18 cellular contexts compared by ENCODE assay signal in the genomic region with DNA sequence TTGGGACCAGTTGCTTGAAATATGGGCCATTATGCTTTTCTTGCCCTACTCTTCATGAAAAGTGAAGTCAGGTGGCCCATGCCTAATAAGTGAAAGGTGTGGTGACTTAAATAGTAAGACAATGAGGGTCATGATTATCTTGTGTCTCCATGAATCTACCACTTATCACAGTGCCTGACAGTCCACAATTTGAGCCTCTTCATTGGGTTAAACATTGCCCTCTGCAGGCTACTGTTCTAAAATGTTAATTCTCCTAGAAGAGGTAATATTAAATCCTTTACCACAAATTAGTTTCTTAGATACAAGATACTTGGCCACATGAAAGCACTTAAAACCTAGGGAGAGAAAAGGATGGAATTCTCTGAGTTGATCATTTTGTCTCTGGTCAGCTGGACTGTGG. TPM values are rescaled to one million over a fixed set of nuclear protein-coding genes. Genes with fewer than 3 reads are reported as not detected.
"Had no signal": no experiment of that assay in that cellular context is flagged by ENCODE, and none has a peak within 500 bp of the region (broad histone marks: within the 10 kb centered on the region; RNA-seq: fewer than 3 reads in every experiment).

No MANE protein-coding gene starts in this region.

- H3K9me3 Mint-ChIP-seq: activated naive CD4-positive, alpha-beta T cell treated with anti-CD3 and anti-CD28 coated beads, Interleukin-2, amount 10 ng/mL, durations not matched to agents 7 days and 5 days; activated T-helper 2 cell treated with anti-CD3 and anti-CD28 coated beads, Interferon-gamma antibody, Interleukin-2, Interleukin-4, amounts not matched to agents 10 μg/mL and 5 μg/mL and 100 μg/mL, durations not matched to agents 14 hours and 24 hours and 36 hours; naive thymus-derived CD8-positive, alpha-beta T cell; stimulated activated naive B cell treated with anti-CD40 and anti-IgM and Interleukin-4, amounts not matched to agents 10 μg/mL and 1 μg/mL and 100 μg/mL, for 72 hours had no signal

- ATAC-seq: activated CD4-positive, CD25-positive, alpha-beta regulatory T cell treated with anti-CD3 and anti-CD28 coated beads, Interleukin-2, amount 50 U/mL, for 24 hours; heart left ventricle; mucosa of descending colon; naive thymus-derived CD8-positive, alpha-beta T cell; psoas muscle; sciatic nerve; stimulated activated naive B cell treated with anti-CD40 and anti-IgM and Interleukin-4, amounts not matched to agents 10 μg/mL and 1 μg/mL and 100 μg/mL, for 72 hours; upper lobe of right lung had no signal

- H3K27ac Mint-ChIP-seq: activated naive CD4-positive, alpha-beta T cell treated with anti-CD3 and anti-CD28 coated beads, Interleukin-2, amount 10 ng/mL, durations not matched to agents 7 days and 5 days; activated T-helper 2 cell treated with anti-CD3 and anti-CD28 coated beads, Interferon-gamma antibody, Interleukin-2, Interleukin-4, amounts not matched to agents 10 μg/mL and 5 μg/mL and 100 μg/mL, durations not matched to agents 14 hours and 24 hours and 36 hours; naive thymus-derived CD8-positive, alpha-beta T cell; stimulated activated naive B cell treated with anti-CD40 and anti-IgM and Interleukin-4, amounts not matched to agents 10 μg/mL and 1 μg/mL and 100 μg/mL, for 72 hours had no signal

- H3K9me3 ChIP-seq: adrenal gland, colonic mucosa, heart left ventricle, mucosa of descending colon, psoas muscle, upper lobe of right lung had no signal

- H3K4me3 ChIP-seq: adrenal gland, colonic mucosa, heart left ventricle, mucosa of descending colon, psoas muscle, upper lobe of right lung had no signal

- FAIRE-seq: frontal cortex, islet of Langerhans had no signal

- H3K4me1 ChIP-seq: psoas muscle had no signal

- H3K27ac ChIP-seq: adrenal gland, colonic mucosa, heart left ventricle, psoas muscle, upper lobe of right lung had no signal

- DNase-seq: activated naive CD4-positive, alpha-beta T cell treated with anti-CD3 and anti-CD28 coated beads, Interleukin-2, amount 10 ng/mL, durations not matched to agents 7 days and 5 days; adrenal gland; colonic mucosa; heart left ventricle; mammary epithelial cell; mucosa of descending colon; naive thymus-derived CD8-positive, alpha-beta T cell; occipital lobe; psoas muscle; stimulated activated CD4-positive, alpha-beta T cell treated with anti-CD3 and anti-CD28 coated beads, Interleukin-2, amount 100 ng/mL, for 24 hours; stimulated activated naive B cell treated with anti-CD40 and anti-IgM and Interleukin-4, amounts not matched to agents 10 μg/mL and 1 μg/mL and 100 μg/mL, for 72 hours; upper lobe of right lung had no signal

- H3K36me3 Mint-ChIP-seq: activated naive CD4-positive, alpha-beta T cell treated with anti-CD3 and anti-CD28 coated beads, Interleukin-2, amount 10 ng/mL, durations not matched to agents 7 days and 5 days; naive thymus-derived CD8-positive, alpha-beta T cell; stimulated activated naive B cell treated with anti-CD40 and anti-IgM and Interleukin-4, amounts not matched to agents 10 μg/mL and 1 μg/mL and 100 μg/mL, for 72 hours had no signal

- H3K4me3 Mint-ChIP-seq: activated naive CD4-positive, alpha-beta T cell treated with anti-CD3 and anti-CD28 coated beads, Interleukin-2, amount 10 ng/mL, durations not matched to agents 7 days and 5 days; stimulated activated naive B cell treated with anti-CD40 and anti-IgM and Interleukin-4, amounts not matched to agents 10 μg/mL and 1 μg/mL and 100 μg/mL, for 72 hours had no signal

- H3K36me3 ChIP-seq: adrenal gland, colonic mucosa, heart left ventricle, upper lobe of right lung had no signal

RNA-seq across cellular contexts. Expression of gene EGR4, which starts 4.0 kb away (rescaled TPM):
- total RNA-seq: cardiac septum; colonic mucosa; frontal cortex; heart left ventricle; mucosa of descending colon; naive thymus-derived CD8-positive, alpha-beta T cell; occipital lobe; psoas muscle; sciatic nerve; upper lobe of right lung had no signal
- polyA plus RNA-seq: heart left ventricle; naive thymus-derived CD8-positive, alpha-beta T cell; psoas muscle had no signal
